Comparison of ENCODE assay signal across 1 cellular context in the genomic region with DNA sequence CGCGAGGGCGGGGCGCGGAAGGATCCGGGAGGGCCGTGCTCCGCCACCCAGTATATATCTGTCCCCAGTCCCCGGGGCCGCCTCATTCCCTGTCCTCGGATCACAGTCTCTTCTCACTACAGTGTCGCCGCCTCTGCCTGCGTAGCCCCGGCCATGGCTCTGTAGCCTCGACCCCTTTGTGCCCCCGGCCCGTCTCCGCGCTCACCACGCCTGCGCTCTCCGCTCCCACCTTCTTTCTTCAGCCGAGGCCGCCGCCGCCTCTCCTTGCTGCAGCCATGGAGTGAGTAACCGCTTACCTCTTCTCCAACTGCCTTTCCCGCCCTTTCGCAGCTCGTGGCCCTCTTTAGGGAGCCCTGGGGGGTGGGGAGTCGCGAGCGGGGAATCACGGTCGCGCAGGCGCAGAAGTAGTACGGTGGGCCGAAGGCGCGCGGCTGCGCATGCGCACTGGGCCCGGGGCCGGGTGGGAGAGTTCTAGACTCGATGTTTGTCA.
A peak's percentile ranks its signal among the peaks of the same experiment; 100 is the strongest.
TF ChIP-seq lines count a peak whose summit lies in the region.

A gene with protein sequence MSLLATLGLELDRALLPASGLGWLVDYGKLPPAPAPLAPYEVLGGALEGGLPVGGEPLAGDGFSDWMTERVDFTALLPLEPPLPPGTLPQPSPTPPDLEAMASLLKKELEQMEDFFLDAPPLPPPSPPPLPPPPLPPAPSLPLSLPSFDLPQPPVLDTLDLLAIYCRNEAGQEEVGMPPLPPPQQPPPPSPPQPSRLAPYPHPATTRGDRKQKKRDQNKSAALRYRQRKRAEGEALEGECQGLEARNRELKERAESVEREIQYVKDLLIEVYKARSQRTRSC (plus strand): TSS at position 85 of the 490 bp plus-strand sequence. CDS start 1,646 bp downstream, outside the sequence.
NUP62 (minus strand) TSS at position 384 of the 490 bp plus-strand sequence. CDS start 19,697 bp downstream, outside the sequence.

TF ChIP-seq in HepG2, 621 proteins besides CTCF, POLR2A, EP300 and RAD21 (continued from another document and continues in another):
- 0 out of 2 replicates have a peak, but pooled peaks have one; percentile 71 for TF ChIP-seq BATF2 (CRISPR knock-in tag; IDR thresholded peaks at IDR 0.05)
- peak; percentile 56 for TF ChIP-seq ONECUT2 (CRISPR knock-in tag; IDR thresholded peaks at IDR 0.05)
- no peak; the same call in 1 of the 2 replicates for TF ChIP-seq ZNF619 (CRISPR knock-in tag; IDR thresholded peaks at IDR 0.05)
- TF ChIP-seq ZFAT (CRISPR knock-in tag; conservative IDR thresholded peaks at IDR 0.05) = peak; percentile 88; the same call in 1 of the 2 replicates
- TF ChIP-seq RELA (CRISPR knock-in tag; IDR thresholded peaks at IDR 0.05) = no peak; the same call in 1 of the 2 replicates
- peak; percentile 80; the same call in 1 of the 2 replicates for TF ChIP-seq ZFP1 (CRISPR knock-in tag; IDR thresholded peaks at IDR 0.05)
- 0 out of 2 replicates have a peak, but pooled peaks have one; percentile 15 for TF ChIP-seq POGZ (CRISPR knock-in tag; IDR thresholded peaks at IDR 0.05)
- TF ChIP-seq ZMYM3 (CRISPR knock-in tag; IDR thresholded peaks at IDR 0.05) = no peak
- TF ChIP-seq PITX1 (CRISPR knock-in tag; IDR thresholded peaks at IDR 0.05) = peak; percentile 40; the same call in 1 of the 2 replicates
- no peak for TF ChIP-seq RXRB (CRISPR knock-in tag; IDR thresholded peaks at IDR 0.05; ENCODE audit: borderline replicate concordance)
- peak; percentile 86 for TF ChIP-seq ZFY (CRISPR knock-in tag; IDR thresholded peaks at IDR 0.05)
- no peak for TF ChIP-seq ZNF513 (CRISPR knock-in tag; conservative IDR thresholded peaks at IDR 0.05)
- TF ChIP-seq ZNF709 (CRISPR knock-in tag; IDR thresholded peaks at IDR 0.05) = peak; percentile 75
- TF ChIP-seq, protein P1, sequence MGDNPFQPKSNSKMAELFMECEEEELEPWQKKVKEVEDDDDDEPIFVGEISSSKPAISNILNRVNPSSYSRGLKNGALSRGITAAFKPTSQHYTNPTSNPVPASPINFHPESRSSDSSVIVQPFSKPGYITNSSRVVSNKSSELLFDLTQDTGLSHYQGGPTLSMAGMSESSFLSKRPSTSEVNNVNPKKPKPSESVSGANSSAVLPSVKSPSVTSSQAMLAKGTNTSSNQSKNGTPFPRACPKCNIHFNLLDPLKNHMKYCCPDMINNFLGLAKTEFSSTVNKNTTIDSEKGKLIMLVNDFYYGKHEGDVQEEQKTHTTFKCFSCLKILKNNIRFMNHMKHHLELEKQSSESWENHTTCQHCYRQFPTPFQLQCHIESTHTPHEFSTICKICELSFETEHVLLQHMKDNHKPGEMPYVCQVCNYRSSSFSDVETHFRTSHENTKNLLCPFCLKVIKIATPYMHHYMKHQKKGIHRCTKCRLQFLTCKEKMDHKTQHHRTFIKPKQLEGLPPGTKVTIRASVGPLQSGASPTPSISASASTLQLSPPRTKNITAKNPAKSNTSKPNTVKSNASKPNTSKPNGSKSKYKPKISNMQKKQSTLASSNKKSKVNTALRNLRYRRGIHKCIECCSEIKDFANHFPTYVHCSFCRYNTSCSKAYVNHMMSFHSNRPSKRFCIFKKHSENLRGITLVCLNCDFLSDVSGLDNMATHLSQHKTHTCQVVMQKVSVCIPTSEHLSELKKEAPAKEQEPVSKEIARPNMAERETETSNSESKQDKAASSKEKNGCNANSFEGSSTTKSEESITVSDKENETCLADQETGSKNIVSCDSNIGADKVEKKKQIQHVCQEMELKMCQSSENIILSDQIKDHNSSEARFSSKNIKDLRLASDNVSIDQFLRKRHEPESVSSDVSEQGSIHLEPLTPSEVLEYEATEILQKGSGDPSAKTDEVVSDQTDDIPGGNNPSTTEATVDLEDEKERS (CRISPR knock-in tag; IDR thresholded peaks at IDR 0.05) = peak; percentile 64; the same call in 1 of the 2 replicates
- TF ChIP-seq HMGXB4 (CRISPR knock-in tag; IDR thresholded peaks at IDR 0.05; ENCODE audit: borderline replicate concordance in 1 of 2, low read depth in 1 of 2) = peak; percentile 77 to 88; a peak in 3 of 4 replicates
- TF ChIP-seq KMT2A (CRISPR knock-in tag; IDR thresholded peaks at IDR 0.05) = peak; percentile 72
- no peak for TF ChIP-seq MIER2 (CRISPR knock-in tag; IDR thresholded peaks at IDR 0.05)
- no peak for TF ChIP-seq ZNF207 (IDR thresholded peaks at IDR 0.05; ENCODE audit: borderline replicate concordance)
- TF ChIP-seq, protein P2, sequence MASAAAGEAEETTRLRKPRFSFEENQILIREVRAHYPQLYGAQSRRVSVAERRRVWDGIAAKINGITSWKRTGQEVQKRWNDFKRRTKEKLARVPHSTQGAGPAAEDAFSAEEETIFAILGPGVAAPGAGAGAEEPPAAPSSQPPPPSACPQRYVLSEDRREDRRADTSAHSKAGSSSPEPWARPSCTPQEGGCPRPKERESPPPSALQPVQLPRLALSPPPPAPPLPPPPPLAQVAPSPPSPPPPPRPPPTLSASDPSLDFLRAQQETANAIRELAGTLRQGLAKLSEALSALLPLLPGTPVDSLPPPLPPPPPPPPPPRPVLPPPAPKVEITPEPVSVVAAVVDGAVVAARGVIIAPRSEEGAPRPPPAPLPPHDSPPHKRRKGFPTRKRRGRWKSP (CRISPR knock-in tag; IDR thresholded peaks at IDR 0.05) = peak; percentile 92
- no peak for TF ChIP-seq FOXK1 (CRISPR knock-in tag; IDR thresholded peaks at IDR 0.05; ENCODE audit: borderline replicate concordance, low read depth)
- TF ChIP-seq PRMT3 (CRISPR knock-in tag; IDR thresholded peaks at IDR 0.05; ENCODE audit: borderline replicate concordance, low read depth) = peak; percentile 98; the same call in 1 of the 2 replicates
- TF ChIP-seq HNRNPLL (IDR thresholded peaks at IDR 0.05; ENCODE audit: low read depth, low read length, poor library complexity, severe bottlenecking) = peak; percentile 54
- TF ChIP-seq, protein P3, sequence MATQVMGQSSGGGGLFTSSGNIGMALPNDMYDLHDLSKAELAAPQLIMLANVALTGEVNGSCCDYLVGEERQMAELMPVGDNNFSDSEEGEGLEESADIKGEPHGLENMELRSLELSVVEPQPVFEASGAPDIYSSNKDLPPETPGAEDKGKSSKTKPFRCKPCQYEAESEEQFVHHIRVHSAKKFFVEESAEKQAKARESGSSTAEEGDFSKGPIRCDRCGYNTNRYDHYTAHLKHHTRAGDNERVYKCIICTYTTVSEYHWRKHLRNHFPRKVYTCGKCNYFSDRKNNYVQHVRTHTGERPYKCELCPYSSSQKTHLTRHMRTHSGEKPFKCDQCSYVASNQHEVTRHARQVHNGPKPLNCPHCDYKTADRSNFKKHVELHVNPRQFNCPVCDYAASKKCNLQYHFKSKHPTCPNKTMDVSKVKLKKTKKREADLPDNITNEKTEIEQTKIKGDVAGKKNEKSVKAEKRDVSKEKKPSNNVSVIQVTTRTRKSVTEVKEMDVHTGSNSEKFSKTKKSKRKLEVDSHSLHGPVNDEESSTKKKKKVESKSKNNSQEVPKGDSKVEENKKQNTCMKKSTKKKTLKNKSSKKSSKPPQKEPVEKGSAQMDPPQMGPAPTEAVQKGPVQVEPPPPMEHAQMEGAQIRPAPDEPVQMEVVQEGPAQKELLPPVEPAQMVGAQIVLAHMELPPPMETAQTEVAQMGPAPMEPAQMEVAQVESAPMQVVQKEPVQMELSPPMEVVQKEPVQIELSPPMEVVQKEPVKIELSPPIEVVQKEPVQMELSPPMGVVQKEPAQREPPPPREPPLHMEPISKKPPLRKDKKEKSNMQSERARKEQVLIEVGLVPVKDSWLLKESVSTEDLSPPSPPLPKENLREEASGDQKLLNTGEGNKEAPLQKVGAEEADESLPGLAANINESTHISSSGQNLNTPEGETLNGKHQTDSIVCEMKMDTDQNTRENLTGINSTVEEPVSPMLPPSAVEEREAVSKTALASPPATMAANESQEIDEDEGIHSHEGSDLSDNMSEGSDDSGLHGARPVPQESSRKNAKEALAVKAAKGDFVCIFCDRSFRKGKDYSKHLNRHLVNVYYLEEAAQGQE (IDR thresholded peaks at IDR 0.05; ENCODE audit: borderline replicate concordance in 1 of 2, low read depth in 1 of 2, low read length in 2 of 2) = no peak
- TF ChIP-seq ZNF432 (CRISPR knock-in tag; IDR thresholded peaks at IDR 0.05; ENCODE audit: borderline replicate concordance) = no peak; the same call in 1 of the 2 replicates
- no peak for TF ChIP-seq FLYWCH1 (CRISPR knock-in tag; IDR thresholded peaks at IDR 0.05)
- TF ChIP-seq ZNF274 (CRISPR knock-in tag; IDR thresholded peaks at IDR 0.05) = peak; percentile 96
- TF ChIP-seq NR0B2 (CRISPR knock-in tag; IDR thresholded peaks at IDR 0.05) = peak; percentile 90
- no peak for TF ChIP-seq ZNF713 (CRISPR knock-in tag; IDR thresholded peaks at IDR 0.05)
- TF ChIP-seq ZNF329 (CRISPR knock-in tag; IDR thresholded peaks at IDR 0.05; ENCODE audit: low read depth) = no peak; the same call in 1 of the 2 replicates
- no peak for TF ChIP-seq ZFP62 (CRISPR knock-in tag; IDR thresholded peaks at IDR 0.05)
- 0 out of 2 replicates have a peak, but pooled peaks have one; percentile 27 for TF ChIP-seq RARG (CRISPR knock-in tag; IDR thresholded peaks at IDR 0.05; ENCODE audit: low read depth)
- TF ChIP-seq ZBTB14 (CRISPR knock-in tag; IDR thresholded peaks at IDR 0.05) = peak; percentile 65
- TF ChIP-seq SMARCE1 (IDR thresholded peaks at IDR 0.05; ENCODE audit: borderline replicate concordance) = no peak
- peak; percentile 94 for TF ChIP-seq REPIN1 (CRISPR knock-in tag; IDR thresholded peaks at IDR 0.05; ENCODE audit: borderline replicate concordance, low read depth)
- TF ChIP-seq DNMT3B (CRISPR knock-in tag; conservative IDR thresholded peaks at IDR 0.05) = no peak
- peak; percentile 60; the same call in 1 of the 2 replicates for TF ChIP-seq CBX5 (CRISPR knock-in tag; IDR thresholded peaks at IDR 0.05; ENCODE audit: borderline replicate concordance)
- TF ChIP-seq, protein P4, sequence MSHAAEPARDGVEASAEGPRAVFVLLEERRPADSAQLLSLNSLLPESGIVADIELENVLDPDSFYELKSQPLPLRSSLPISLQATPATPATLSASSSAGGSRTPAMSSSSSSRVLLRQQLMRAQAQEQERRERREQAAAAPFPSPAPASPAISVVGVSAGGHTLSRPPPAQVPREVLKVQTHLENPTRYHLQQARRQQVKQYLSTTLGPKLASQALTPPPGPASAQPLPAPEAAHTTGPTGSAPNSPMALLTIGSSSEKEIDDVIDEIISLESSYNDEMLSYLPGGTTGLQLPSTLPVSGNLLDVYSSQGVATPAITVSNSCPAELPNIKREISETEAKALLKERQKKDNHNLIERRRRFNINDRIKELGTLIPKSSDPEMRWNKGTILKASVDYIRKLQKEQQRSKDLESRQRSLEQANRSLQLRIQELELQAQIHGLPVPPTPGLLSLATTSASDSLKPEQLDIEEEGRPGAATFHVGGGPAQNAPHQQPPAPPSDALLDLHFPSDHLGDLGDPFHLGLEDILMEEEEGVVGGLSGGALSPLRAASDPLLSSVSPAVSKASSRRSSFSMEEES (CRISPR knock-in tag; IDR thresholded peaks at IDR 0.05) = peak; percentile 47; the same call in 1 of the 2 replicates
- peak; percentile 14; the same call in 1 of the 2 replicates for TF ChIP-seq ATF3 (CRISPR knock-in tag; IDR thresholded peaks at IDR 0.05)
- peak; percentile 96; the same call in 1 of the 2 replicates for TF ChIP-seq ZNF572 (CRISPR knock-in tag; IDR thresholded peaks at IDR 0.05)
